ENCODE assay signal across 1 cellular context in the genomic region with DNA sequence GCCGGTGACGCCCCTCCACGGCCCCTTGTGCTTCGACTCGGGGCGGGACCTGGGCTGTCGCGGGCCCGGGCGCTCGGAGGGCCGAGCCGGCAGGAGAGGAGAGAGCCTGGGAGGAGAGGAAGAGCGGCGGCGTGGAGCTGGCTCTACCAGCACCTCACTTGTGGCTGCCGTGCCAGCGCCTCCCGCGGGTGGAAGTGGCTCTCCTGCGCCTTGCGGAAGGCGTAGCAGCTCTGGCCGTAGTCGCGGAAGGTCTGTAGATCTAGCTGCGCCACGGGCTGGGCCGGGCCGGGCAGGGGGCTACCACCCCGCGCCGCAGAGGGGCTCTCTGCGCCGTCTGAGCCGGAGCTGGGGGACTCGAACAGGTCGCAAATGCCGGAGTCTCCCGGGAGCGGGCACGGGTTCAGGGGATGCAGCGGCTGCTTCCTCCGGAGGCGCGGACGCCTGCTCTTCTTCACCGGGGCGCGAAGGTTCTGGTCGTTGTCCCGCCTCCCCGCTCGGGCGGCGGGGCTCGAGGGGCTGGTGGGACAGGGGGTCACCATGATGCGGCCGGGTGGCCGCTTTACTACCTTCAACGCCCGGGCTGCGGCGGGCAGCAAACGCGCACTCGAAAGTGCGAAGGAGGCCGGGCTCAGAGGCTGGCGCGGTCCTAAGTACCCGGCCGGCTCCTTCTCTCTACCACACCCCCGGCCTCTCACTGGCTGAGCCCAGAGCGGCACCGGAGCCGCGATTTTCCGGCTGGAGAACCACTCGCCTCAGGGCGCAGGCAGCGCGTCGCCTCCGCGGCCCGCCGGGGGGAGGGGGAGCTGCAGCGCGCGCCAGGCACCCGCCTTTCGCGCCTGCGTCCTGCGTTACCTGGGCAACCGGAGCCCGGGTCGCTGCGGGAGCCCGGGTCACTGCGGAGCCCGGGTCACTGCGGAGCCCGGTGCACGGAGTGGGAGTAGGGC.
TF ChIP-seq lines count a peak whose summit lies in the region.

A gene with protein sequence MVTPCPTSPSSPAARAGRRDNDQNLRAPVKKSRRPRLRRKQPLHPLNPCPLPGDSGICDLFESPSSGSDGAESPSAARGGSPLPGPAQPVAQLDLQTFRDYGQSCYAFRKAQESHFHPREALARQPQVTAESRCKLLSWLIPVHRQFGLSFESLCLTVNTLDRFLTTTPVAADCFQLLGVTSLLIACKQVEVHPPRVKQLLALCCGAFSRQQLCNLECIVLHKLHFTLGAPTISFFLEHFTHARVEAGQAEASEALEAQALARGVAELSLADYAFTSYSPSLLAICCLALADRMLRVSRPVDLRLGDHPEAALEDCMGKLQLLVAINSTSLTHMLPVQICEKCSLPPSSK (minus strand): TSS at position 624 of the 944 bp plus-strand sequence. CDS start 85 bp downstream, at position 539.

TF ChIP-seq in HepG2, 621 proteins besides CTCF, POLR2A, EP300 and RAD21 (continued from another document):
- TF ChIP-seq, protein P1, sequence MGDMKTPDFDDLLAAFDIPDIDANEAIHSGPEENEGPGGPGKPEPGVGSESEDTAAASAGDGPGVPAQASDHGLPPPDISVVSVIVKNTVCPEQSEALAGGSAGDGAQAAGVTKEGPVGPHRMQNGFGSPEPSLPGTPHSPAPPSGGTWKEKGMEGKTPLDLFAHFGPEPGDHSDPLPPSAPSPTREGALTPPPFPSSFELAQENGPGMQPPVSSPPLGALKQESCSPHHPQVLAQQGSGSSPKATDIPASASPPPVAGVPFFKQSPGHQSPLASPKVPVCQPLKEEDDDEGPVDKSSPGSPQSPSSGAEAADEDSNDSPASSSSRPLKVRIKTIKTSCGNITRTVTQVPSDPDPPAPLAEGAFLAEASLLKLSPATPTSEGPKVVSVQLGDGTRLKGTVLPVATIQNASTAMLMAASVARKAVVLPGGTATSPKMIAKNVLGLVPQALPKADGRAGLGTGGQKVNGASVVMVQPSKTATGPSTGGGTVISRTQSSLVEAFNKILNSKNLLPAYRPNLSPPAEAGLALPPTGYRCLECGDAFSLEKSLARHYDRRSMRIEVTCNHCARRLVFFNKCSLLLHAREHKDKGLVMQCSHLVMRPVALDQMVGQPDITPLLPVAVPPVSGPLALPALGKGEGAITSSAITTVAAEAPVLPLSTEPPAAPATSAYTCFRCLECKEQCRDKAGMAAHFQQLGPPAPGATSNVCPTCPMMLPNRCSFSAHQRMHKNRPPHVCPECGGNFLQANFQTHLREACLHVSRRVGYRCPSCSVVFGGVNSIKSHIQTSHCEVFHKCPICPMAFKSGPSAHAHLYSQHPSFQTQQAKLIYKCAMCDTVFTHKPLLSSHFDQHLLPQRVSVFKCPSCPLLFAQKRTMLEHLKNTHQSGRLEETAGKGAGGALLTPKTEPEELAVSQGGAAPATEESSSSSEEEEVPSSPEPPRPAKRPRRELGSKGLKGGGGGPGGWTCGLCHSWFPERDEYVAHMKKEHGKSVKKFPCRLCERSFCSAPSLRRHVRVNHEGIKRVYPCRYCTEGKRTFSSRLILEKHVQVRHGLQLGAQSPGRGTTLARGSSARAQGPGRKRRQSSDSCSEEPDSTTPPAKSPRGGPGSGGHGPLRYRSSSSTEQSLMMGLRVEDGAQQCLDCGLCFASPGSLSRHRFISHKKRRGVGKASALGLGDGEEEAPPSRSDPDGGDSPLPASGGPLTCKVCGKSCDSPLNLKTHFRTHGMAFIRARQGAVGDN (CRISPR knock-in tag; IDR thresholded peaks at IDR 0.05): peak; percentile 62; the same call in 1 of the 2 replicates
- TF ChIP-seq, protein P2, sequence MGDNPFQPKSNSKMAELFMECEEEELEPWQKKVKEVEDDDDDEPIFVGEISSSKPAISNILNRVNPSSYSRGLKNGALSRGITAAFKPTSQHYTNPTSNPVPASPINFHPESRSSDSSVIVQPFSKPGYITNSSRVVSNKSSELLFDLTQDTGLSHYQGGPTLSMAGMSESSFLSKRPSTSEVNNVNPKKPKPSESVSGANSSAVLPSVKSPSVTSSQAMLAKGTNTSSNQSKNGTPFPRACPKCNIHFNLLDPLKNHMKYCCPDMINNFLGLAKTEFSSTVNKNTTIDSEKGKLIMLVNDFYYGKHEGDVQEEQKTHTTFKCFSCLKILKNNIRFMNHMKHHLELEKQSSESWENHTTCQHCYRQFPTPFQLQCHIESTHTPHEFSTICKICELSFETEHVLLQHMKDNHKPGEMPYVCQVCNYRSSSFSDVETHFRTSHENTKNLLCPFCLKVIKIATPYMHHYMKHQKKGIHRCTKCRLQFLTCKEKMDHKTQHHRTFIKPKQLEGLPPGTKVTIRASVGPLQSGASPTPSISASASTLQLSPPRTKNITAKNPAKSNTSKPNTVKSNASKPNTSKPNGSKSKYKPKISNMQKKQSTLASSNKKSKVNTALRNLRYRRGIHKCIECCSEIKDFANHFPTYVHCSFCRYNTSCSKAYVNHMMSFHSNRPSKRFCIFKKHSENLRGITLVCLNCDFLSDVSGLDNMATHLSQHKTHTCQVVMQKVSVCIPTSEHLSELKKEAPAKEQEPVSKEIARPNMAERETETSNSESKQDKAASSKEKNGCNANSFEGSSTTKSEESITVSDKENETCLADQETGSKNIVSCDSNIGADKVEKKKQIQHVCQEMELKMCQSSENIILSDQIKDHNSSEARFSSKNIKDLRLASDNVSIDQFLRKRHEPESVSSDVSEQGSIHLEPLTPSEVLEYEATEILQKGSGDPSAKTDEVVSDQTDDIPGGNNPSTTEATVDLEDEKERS (CRISPR knock-in tag; IDR thresholded peaks at IDR 0.05): 0 out of 2 replicates have a peak, but pooled peaks have one; percentile 26
- TF ChIP-seq, protein P3, sequence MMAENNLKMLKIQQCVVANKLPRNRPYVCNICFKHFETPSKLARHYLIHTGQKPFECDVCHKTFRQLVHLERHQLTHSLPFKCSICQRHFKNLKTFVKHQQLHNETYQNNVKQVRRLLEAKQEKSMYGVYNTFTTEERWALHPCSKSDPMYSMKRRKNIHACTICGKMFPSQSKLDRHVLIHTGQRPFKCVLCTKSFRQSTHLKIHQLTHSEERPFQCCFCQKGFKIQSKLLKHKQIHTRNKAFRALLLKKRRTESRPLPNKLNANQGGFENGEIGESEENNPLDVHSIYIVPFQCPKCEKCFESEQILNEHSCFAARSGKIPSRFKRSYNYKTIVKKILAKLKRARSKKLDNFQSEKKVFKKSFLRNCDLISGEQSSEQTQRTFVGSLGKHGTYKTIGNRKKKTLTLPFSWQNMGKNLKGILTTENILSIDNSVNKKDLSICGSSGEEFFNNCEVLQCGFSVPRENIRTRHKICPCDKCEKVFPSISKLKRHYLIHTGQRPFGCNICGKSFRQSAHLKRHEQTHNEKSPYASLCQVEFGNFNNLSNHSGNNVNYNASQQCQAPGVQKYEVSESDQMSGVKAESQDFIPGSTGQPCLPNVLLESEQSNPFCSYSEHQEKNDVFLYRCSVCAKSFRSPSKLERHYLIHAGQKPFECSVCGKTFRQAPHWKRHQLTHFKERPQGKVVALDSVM (CRISPR knock-in tag; IDR thresholded peaks at IDR 0.05): peak; percentile 31; the same call in 1 of the 2 replicates
- TF ChIP-seq ZNF749 (CRISPR knock-in tag; IDR thresholded peaks at IDR 0.05; ENCODE audit: borderline replicate concordance) (no peak), ZNF460 (CRISPR knock-in tag; IDR thresholded peaks at IDR 0.05; ENCODE audit: borderline replicate concordance) (no peak), ZFX (CRISPR knock-in tag; IDR thresholded peaks at IDR 0.05; ENCODE audit: low read depth) (no peak), ZNF546 (CRISPR knock-in tag; conservative IDR thresholded peaks at IDR 0.05) (0 out of 2 replicates have a peak, but pooled peaks have one; percentile 30), ZNF33A (CRISPR knock-in tag; IDR thresholded peaks at IDR 0.05; ENCODE audit: borderline replicate concordance) (no peak), ZNF777 (CRISPR knock-in tag; IDR thresholded peaks at IDR 0.05) (peak; percentile 88), GABPB1 (CRISPR knock-in tag; IDR thresholded peaks at IDR 0.05) (0 out of 2 replicates have a peak, but pooled peaks have one; percentile 41)
- TF ChIP-seq, protein P4, sequence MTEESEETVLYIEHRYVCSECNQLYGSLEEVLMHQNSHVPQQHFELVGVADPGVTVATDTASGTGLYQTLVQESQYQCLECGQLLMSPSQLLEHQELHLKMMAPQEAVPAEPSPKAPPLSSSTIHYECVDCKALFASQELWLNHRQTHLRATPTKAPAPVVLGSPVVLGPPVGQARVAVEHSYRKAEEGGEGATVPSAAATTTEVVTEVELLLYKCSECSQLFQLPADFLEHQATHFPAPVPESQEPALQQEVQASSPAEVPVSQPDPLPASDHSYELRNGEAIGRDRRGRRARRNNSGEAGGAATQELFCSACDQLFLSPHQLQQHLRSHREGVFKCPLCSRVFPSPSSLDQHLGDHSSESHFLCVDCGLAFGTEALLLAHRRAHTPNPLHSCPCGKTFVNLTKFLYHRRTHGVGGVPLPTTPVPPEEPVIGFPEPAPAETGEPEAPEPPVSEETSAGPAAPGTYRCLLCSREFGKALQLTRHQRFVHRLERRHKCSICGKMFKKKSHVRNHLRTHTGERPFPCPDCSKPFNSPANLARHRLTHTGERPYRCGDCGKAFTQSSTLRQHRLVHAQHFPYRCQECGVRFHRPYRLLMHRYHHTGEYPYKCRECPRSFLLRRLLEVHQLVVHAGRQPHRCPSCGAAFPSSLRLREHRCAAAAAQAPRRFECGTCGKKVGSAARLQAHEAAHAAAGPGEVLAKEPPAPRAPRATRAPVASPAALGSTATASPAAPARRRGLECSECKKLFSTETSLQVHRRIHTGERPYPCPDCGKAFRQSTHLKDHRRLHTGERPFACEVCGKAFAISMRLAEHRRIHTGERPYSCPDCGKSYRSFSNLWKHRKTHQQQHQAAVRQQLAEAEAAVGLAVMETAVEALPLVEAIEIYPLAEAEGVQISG (CRISPR knock-in tag; IDR thresholded peaks at IDR 0.05): 0 out of 2 replicates have a peak, but pooled peaks have one; percentile 16
- TF ChIP-seq, protein P5, sequence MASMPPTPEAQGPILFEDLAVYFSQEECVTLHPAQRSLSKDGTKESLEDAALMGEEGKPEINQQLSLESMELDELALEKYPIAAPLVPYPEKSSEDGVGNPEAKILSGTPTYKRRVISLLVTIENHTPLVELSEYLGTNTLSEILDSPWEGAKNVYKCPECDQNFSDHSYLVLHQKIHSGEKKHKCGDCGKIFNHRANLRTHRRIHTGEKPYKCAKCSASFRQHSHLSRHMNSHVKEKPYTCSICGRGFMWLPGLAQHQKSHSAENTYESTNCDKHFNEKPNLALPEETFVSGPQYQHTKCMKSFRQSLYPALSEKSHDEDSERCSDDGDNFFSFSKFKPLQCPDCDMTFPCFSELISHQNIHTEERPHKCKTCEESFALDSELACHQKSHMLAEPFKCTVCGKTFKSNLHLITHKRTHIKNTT (CRISPR knock-in tag; IDR thresholded peaks at IDR 0.05): no peak
- TF ChIP-seq, protein P6, sequence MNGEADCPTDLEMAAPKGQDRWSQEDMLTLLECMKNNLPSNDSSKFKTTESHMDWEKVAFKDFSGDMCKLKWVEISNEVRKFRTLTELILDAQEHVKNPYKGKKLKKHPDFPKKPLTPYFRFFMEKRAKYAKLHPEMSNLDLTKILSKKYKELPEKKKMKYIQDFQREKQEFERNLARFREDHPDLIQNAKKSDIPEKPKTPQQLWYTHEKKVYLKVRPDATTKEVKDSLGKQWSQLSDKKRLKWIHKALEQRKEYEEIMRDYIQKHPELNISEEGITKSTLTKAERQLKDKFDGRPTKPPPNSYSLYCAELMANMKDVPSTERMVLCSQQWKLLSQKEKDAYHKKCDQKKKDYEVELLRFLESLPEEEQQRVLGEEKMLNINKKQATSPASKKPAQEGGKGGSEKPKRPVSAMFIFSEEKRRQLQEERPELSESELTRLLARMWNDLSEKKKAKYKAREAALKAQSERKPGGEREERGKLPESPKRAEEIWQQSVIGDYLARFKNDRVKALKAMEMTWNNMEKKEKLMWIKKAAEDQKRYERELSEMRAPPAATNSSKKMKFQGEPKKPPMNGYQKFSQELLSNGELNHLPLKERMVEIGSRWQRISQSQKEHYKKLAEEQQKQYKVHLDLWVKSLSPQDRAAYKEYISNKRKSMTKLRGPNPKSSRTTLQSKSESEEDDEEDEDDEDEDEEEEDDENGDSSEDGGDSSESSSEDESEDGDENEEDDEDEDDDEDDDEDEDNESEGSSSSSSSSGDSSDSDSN (CRISPR knock-in tag; IDR thresholded peaks at IDR 0.05): peak; percentile 40; the same call in 1 of the 2 replicates
- TF ChIP-seq, protein P7, sequence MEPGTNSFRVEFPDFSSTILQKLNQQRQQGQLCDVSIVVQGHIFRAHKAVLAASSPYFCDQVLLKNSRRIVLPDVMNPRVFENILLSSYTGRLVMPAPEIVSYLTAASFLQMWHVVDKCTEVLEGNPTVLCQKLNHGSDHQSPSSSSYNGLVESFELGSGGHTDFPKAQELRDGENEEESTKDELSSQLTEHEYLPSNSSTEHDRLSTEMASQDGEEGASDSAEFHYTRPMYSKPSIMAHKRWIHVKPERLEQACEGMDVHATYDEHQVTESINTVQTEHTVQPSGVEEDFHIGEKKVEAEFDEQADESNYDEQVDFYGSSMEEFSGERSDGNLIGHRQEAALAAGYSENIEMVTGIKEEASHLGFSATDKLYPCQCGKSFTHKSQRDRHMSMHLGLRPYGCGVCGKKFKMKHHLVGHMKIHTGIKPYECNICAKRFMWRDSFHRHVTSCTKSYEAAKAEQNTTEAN (CRISPR knock-in tag; conservative IDR thresholded peaks at IDR 0.05): no peak
- TF ChIP-seq, protein P8, sequence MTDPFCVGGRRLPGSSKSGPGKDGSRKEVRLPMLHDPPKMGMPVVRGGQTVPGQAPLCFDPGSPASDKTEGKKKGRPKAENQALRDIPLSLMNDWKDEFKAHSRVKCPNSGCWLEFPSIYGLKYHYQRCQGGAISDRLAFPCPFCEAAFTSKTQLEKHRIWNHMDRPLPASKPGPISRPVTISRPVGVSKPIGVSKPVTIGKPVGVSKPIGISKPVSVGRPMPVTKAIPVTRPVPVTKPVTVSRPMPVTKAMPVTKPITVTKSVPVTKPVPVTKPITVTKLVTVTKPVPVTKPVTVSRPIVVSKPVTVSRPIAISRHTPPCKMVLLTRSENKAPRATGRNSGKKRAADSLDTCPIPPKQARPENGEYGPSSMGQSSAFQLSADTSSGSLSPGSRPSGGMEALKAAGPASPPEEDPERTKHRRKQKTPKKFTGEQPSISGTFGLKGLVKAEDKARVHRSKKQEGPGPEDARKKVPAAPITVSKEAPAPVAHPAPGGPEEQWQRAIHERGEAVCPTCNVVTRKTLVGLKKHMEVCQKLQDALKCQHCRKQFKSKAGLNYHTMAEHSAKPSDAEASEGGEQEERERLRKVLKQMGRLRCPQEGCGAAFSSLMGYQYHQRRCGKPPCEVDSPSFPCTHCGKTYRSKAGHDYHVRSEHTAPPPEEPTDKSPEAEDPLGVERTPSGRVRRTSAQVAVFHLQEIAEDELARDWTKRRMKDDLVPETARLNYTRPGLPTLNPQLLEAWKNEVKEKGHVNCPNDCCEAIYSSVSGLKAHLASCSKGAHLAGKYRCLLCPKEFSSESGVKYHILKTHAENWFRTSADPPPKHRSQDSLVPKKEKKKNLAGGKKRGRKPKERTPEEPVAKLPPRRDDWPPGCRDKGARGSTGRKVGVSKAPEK (CRISPR knock-in tag; IDR thresholded peaks at IDR 0.05; ENCODE audit: borderline replicate concordance): 0 out of 2 replicates have a peak, but pooled peaks have one; percentile 23
TF ChIP-seq in HepG2: peak in this region for 33.
